ENCODE assay signal across 8 cellular contexts in the genomic region with DNA sequence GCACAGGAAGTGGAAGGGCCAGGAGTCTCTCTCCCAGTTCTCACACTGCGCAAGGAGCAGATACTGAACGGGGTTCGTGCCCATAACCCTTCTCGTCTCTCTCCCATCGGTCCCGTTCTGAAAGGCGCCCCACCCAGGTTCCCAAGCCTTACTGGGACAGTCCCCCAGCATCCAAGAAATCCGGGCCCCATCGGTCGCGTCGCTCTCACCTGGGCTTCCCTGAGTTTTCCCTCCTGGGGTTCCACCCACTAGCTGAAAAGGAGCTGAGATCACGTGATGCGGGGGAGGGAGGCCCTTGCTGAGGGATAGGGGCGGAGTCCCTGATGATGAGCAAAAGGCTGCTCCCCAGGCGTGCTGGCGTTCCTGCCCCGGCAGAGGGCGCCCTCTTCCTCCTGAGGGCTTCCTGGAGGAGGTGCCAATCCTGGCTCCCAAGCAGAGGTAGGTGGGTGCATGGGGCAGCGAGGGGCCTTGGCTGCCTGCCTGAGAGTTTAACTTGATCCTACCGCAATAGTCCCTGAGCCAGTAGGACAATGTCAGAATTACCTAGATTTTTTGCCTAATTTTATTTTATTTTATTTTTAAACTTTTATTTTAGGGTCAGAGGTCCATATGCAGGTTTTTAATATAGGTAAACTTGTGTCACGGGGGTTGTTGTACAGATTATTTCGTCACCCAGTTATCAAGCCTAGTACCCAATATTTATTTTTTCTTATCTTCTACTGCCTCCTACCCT. TPM values are rescaled to one million over a fixed set of nuclear protein-coding genes. Genes with fewer than 3 reads are reported as not detected.
DNase-seq lines count a peak whose midpoint lies in the region; ATAC-seq and TF ChIP-seq lines count a peak whose summit lies in the region.

Gene SPOCD1 (minus strand): TSS at position 271 of the 733 bp plus-strand sequence. CDS start 689 bp downstream, outside the sequence.

- peak within 1 kb of the TSS; percentile 51 for H3K9ac ChIP-seq in HUES64 (ENCODE audit: low read depth, low read length)

- ATAC-seq in psoas muscle (peak; percentile 72 to 86 (median 80)), GM21717 (IDR thresholded peaks at IDR 0.05; ENCODE audit: unreplicated experiment) (no peak)

- TF ChIP-seq CTCF in psoas muscle (IDR thresholded peaks at IDR 0.05) (peak; percentile 40), vagina (IDR thresholded peaks at IDR 0.05) (peak in 2 of 3 experiments; percentile 21 to 52)

- H3K4me3 ChIP-seq in HUES64 (ENCODE audit: low read length) (peak within 1 kb of the TSS; percentile 57), psoas muscle (no peak within 1 kb of the TSS), vagina (no peak within 1 kb of the TSS)

- H3K4me1 ChIP-seq in HUES64 (ENCODE audit: insufficient read depth, low read length) = peaks cover 3% of the 10 kb centered on the region; the same call in 1 of the 2 replicates
- H3K4me1 ChIP-seq in psoas muscle = no peaks in the 10 kb centered on the region
- H3K4me1 ChIP-seq in vagina = no peaks in the 10 kb centered on the region

- H3K9me3 ChIP-seq in HUES64 (ENCODE audit: insufficient read depth, low read depth, low read length) = no peaks in the 10 kb centered on the region
- no peaks in the 10 kb centered on the region for H3K9me3 ChIP-seq in psoas muscle
- no peaks in the 10 kb centered on the region for H3K9me3 ChIP-seq in vagina

- no peak within 1 kb of the TSS for H3K27ac ChIP-seq in HUES64 (ENCODE audit: low read depth, low read length)
- no peak within 1 kb of the TSS for H3K27ac ChIP-seq in psoas muscle
- H3K27ac ChIP-seq in vagina = no peak within 1 kb of the TSS

- in situ Hi-C loops in SK-MEL-5 (cut with HindIII; ENCODE audit: low pct_unique_long_range_greater_than_20kb, low sequenced_read_pairs) = no loop called here

- intact Hi-C loops in head of caudate nucleus (cut with DNase I) (no loop called here), psoas muscle (cut with DNase I) (loop anchor here in 1 of 2 donors (10.0 kb wide), 1 partner anchor 149 kb away; no protein-coding TSS in a partner anchor), vagina (cut with DNase I) (loop anchor here (10.0 kb wide), 1 partner anchor 149 kb away; no protein-coding TSS in a partner anchor)

- no peak for TF ChIP-seq POLR2A in vagina (IDR thresholded peaks at IDR 0.05)

- H3K27me3 ChIP-seq in HUES64 (ENCODE audit: insufficient read depth, low read length) (no peaks in the 10 kb centered on the region), psoas muscle (ENCODE audit: insufficient read depth in 3 of 3, low read length in 2 of 3) (no peaks in the 10 kb centered on the region), vagina (no peaks in the 10 kb centered on the region)

- WGBS in HUES64 = 18% methylated on average over 23 of the region's 23 CpGs
- 40 to 42% (median 41%) methylated on average over 23 of the region's 23 CpGs for WGBS in psoas muscle, 3 donors

- DNase-seq in COLO829 (ENCODE audit: low spot score) (peak; percentile 80), SK-MEL-5 (ENCODE audit: low read depth, low spot score) (peak; percentile 88), head of caudate nucleus (peak; percentile 65 to 93 (median 82)), psoas muscle (peak; percentile 73 to 82), vagina (ENCODE audit: extremely low spot score in 2 of 2) (peak in 1 of 2 donors; percentile 94)
- DNase-seq in activated naive CD4-positive, alpha-beta T cell (lab: John Stamatoyannopoulos, UW) = peak; percentile 54 to 83 (median 72)

- H3K36me3 ChIP-seq in HUES64 (ENCODE audit: insufficient read depth, low read length) (no peaks in the 10 kb centered on the region), psoas muscle (ENCODE audit: insufficient read depth in 1 of 2, low read depth in 1 of 2) (no peaks in the 10 kb centered on the region), vagina (no peaks in the 10 kb centered on the region)

RNA-seq across cellular contexts. Expression of gene SPOCD1, which starts in this region (rescaled TPM):
- polyA plus RNA-seq in HUES64 (2013, experiment 1 of 2) = 0.50 TPM
- 1.1 TPM for polyA plus RNA-seq in HUES64 (2013, experiment 2 of 2)
- 1.4 and 1.5 TPM in 2 replicates for total RNA-seq in SK-MEL-5 (2014; rRNA removed; shearing (Covaris generic))
- polyA plus RNA-seq in SK-MEL-5 (2015; cell fraction: cytosol; rRNA removed) = 2.4 and 2.5 TPM in 2 replicates
- 17.6 and 20.8 TPM in 2 replicates for polyA plus RNA-seq in SK-MEL-5 (2015; cell fraction: nucleus; rRNA removed)
- total RNA-seq in psoas muscle (under 1 TPM in 2 of 4 donors, not detected in 2; 0.15 to 0.32 TPM), vagina (4.2 TPM)
- 1 to 10 TPM in 1 of 3 donors, under 1 TPM in 2; 0.05 to 2.5 (median 0.08) TPM for polyA plus RNA-seq in psoas muscle
